Comparison of ENCODE assay signal across 14 cellular contexts in genomic region chr12:53373554-53374121, GRCh38. TPM values are rescaled to one million over a fixed set of nuclear protein-coding genes. Genes with fewer than 3 reads are reported as not detected.
DNase-seq lines count a peak whose midpoint lies in the region; ATAC-seq and TF ChIP-seq lines count a peak whose summit lies in the region.
"Not testable (repeated sequence)": the region's sequence is repeated elsewhere in the genome, so short reads cannot be mapped to it uniquely, and the experiment has no call there.
"Had no signal": no experiment of that assay in that cellular context is flagged by ENCODE, and none has a peak within 500 bp of the region (broad histone marks: within the 10 kb centered on the region; RNA-seq: fewer than 3 reads in every experiment).

No MANE protein-coding gene starts in this region.

- not testable (repeated sequence) for H3K36me3 ChIP-seq in GM23338 (ENCODE audit: insufficient read depth); RWPE2 (ENCODE audit: low read depth); breast epithelium; sigmoid colon; vagina

- 74 to 79% methylated on average over 6 of the region's 6 CpGs for WGBS in sigmoid colon, 2 donors

- H3K9me2 ChIP-seq in GM23338 (ENCODE audit: insufficient read depth): not testable (repeated sequence)

- not testable (repeated sequence) for TF ChIP-seq CTCF in GM23338 (conservative IDR thresholded peaks at IDR 0.05; ENCODE audit: low read depth in 2 of 2); RWPE2 (IDR thresholded peaks at IDR 0.05; ENCODE audit: poor library complexity, severe bottlenecking); breast epithelium (IDR thresholded peaks at IDR 0.05); mesothelial cell of epicardium (IDR thresholded peaks at IDR 0.05; ENCODE audit: unreplicated experiment); sigmoid colon (IDR thresholded peaks at IDR 0.05); vagina (IDR thresholded peaks at IDR 0.05)

- H3K27ac ChIP-seq in GM23338 (ENCODE audit: low read depth): not testable (repeated sequence)
- peak overlapping the region; percentile 92 for H3K27ac ChIP-seq in RWPE2 (ENCODE audit: poor library complexity, severe bottlenecking)
- H3K27ac ChIP-seq in breast epithelium: peak overlapping the region; percentile 59 to 64
- H3K27ac ChIP-seq in sigmoid colon: peak overlapping the region in 3 of 4 donors; percentile 36 to 61 (median 39)
- peak overlapping the region; percentile 61 for H3K27ac ChIP-seq in vagina

- not testable (repeated sequence) for H3K9me3 ChIP-seq in RWPE2 (ENCODE audit: severe bottlenecking); breast epithelium; sigmoid colon; vagina

- H3K4me3 ChIP-seq in GM23338; RWPE2 (ENCODE audit: severe bottlenecking); breast epithelium; sigmoid colon; vagina: not testable (repeated sequence)

- not testable (repeated sequence) for H3K4me2 ChIP-seq in GM23338

- ATAC-seq in GM23338; RWPE2 (ENCODE audit: low read depth): not testable (repeated sequence)

- H3K79me2 ChIP-seq in GM23338 (replicated peaks; ENCODE audit: insufficient read depth): not testable (repeated sequence)

- peaks cover 21% of the 10 kb centered on the region for H3K4me1 ChIP-seq in GM23338 (ENCODE audit: insufficient read depth)
- peaks cover 24% of the 10 kb centered on the region for H3K4me1 ChIP-seq in RWPE2 (ENCODE audit: insufficient read depth, poor library complexity, severe bottlenecking)
- H3K4me1 ChIP-seq in breast epithelium: peaks cover 9 to 13% of the 10 kb centered on the region in 2 donors
- peaks cover 0 to 27% (median 22%) of the 10 kb centered on the region in 4 donors for H3K4me1 ChIP-seq in sigmoid colon
- peaks cover 43% of the 10 kb centered on the region for H3K4me1 ChIP-seq in vagina

- not testable (repeated sequence) for H3K27me3 Mint-ChIP-seq in GM23338 (ENCODE audit: insufficient read depth, low read depth, poor library complexity); activated T-cell treated with anti-CD3 and anti-CD28 coated beads, Interleukin-2, amount 50 U/mL, for 24 hours; mesothelial cell of epicardium (ENCODE audit: low read depth)

- not testable (repeated sequence) for H3K27ac Mint-ChIP-seq in GM23338
- H3K27ac Mint-ChIP-seq in activated T-cell treated with anti-CD3 and anti-CD28 coated beads, Interleukin-2, amount 50 U/mL, for 24 hours: peak overlapping the region; percentile 81
- H3K27ac Mint-ChIP-seq in mesothelial cell of epicardium: peak overlapping the region; percentile 87

- not testable (repeated sequence) for H3K36me3 Mint-ChIP-seq in GM23338 (ENCODE audit: low read depth); activated T-cell treated with anti-CD3 and anti-CD28 coated beads, Interleukin-2, amount 50 U/mL, for 24 hours (ENCODE audit: low read depth); mesothelial cell of epicardium

- TF ChIP-seq POLR2A in breast epithelium (IDR thresholded peaks at IDR 0.05); sigmoid colon (IDR thresholded peaks at IDR 0.05); vagina (IDR thresholded peaks at IDR 0.05): not testable (repeated sequence)

- DNase-seq in GM23338 (ENCODE audit: low spot score); RWPE2 (ENCODE audit: low spot score); activated T-cell treated with anti-CD3 and anti-CD28 coated beads, Interleukin-2, amount 50 U/mL, for 24 hours; breast epithelium (ENCODE audit: low spot score in 2 of 2); mesothelial cell of epicardium (ENCODE audit: low spot score in 2 of 2, unreplicated experiment in 2 of 2); sigmoid colon; vagina (ENCODE audit: extremely low spot score in 2 of 2): not testable (repeated sequence)
- DNase-seq in fibroblast of peridontal ligament (ENCODE audit: extremely low read depth): peak; percentile 53

- H2AFZ ChIP-seq in GM23338: peak overlapping the region; percentile 80; the same call in 1 of the 2 replicates

- H3K4me1 Mint-ChIP-seq in GM23338: peaks cover 18% of the 10 kb centered on the region
- H3K4me1 Mint-ChIP-seq in activated T-cell treated with anti-CD3 and anti-CD28 coated beads, Interleukin-2, amount 50 U/mL, for 24 hours (ENCODE audit: low read depth): peaks cover 32% of the 10 kb centered on the region
- peaks cover 27% of the 10 kb centered on the region for H3K4me1 Mint-ChIP-seq in mesothelial cell of epicardium

- not testable (repeated sequence) for H4K20me1 ChIP-seq in GM23338 (replicated peaks; ENCODE audit: insufficient read depth)

- not testable (repeated sequence) for H3K27me3 ChIP-seq in GM23338 (ENCODE audit: insufficient read depth); RWPE2 (ENCODE audit: insufficient read depth, poor library complexity, severe bottlenecking); breast epithelium; sigmoid colon; vagina

- not testable (repeated sequence) for TF ChIP-seq EP300 in sigmoid colon (IDR thresholded peaks at IDR 0.05)

- not testable (repeated sequence) for H3K4me3 Mint-ChIP-seq in GM23338; activated T-cell treated with anti-CD3 and anti-CD28 coated beads, Interleukin-2, amount 50 U/mL, for 24 hours; mesothelial cell of epicardium

- peaks cover 17% of the 10 kb centered on the region for H3F3A ChIP-seq in GM23338 (replicated peaks; ENCODE audit: low read depth)

- intact Hi-C loops in breast epithelium (cut with DNase I; ENCODE audit: low total_unique reads); sigmoid colon (cut with DNase I); vagina (cut with DNase I): not testable (repeated sequence)

- H3K9me3 Mint-ChIP-seq in GM23338; activated T-cell treated with anti-CD3 and anti-CD28 coated beads, Interleukin-2, amount 50 U/mL, for 24 hours; mesothelial cell of epicardium: not testable (repeated sequence)

RNA-seq across cellular contexts. Expression of gene SP1, which starts 6.3 kb away (rescaled TPM):
- total RNA-seq in GM23338 (2014; rRNA removed; shearing (Covaris generic)): 68.4 and 73.3 TPM in 2 replicates
- polyA plus RNA-seq in GM23338 (2016; fragmentation: Nextera tagmentation; extraction: Ambion mirVana) (10.6 and 11.1 TPM in 2 replicates), sigmoid colon (10 to 100 TPM; 11.4 to 32.8 (median 16.0) TPM)
- total RNA-seq in breast epithelium (100 to 1,000 TPM in 1 of 3 donors, 10 to 100 TPM in 2; 84.6 to 111 (median 91.4) TPM), mesothelial cell of epicardium (112 to 120 TPM (median 116 TPM) in 3 replicates), sigmoid colon (10 to 100 TPM; 53.2 to 69.8 (median 61.0) TPM), vagina (76.1 TPM)

RNA-seq across cellular contexts. Expression of gene SP7, which starts 37.5 kb away (rescaled TPM):
- total RNA-seq in GM23338 (2014; rRNA removed; shearing (Covaris generic)): 0.04 and 0.17 TPM in 2 replicates
- 0.16 TPM in 1 of 2 replicates, not detected in the other for polyA plus RNA-seq in GM23338 (2016; fragmentation: Nextera tagmentation; extraction: Ambion mirVana)
- not detected for total RNA-seq in breast epithelium
- 0.27 to 0.62 TPM (median 0.47 TPM) in 3 replicates for total RNA-seq in mesothelial cell of epicardium
- total RNA-seq in sigmoid colon: not detected
- polyA plus RNA-seq in sigmoid colon: not detected
- not detected for total RNA-seq in vagina
- total RNA-seq: activated CD8-positive, alpha-beta memory T cell treated with anti-CD3 and anti-CD28 coated beads for 36 hours; Daoy; gastrocnemius medialis; left lobe of liver had no signal
- polyA plus RNA-seq: neural cell had no signal

RNA-seq across cellular contexts. Expression of gene AMHR2, which starts 50.0 kb away (rescaled TPM):
- 0.24 TPM in 1 of 2 replicates, not detected in the other for total RNA-seq in GM23338 (2014; rRNA removed; shearing (Covaris generic))
- polyA plus RNA-seq in GM23338 (2016; fragmentation: Nextera tagmentation; extraction: Ambion mirVana) (not detected in 2 replicates), sigmoid colon (under 1 TPM in 1 of 3 donors, not detected in 2; 0.60 TPM)
- total RNA-seq in breast epithelium (under 1 TPM in 1 of 3 donors, not detected in 2; 0.15 TPM), mesothelial cell of epicardium (11.1 to 13.8 TPM (median 12.3 TPM) in 3 replicates), sigmoid colon (not detected), vagina (1.2 TPM)
- total RNA-seq: activated CD8-positive, alpha-beta memory T cell treated with anti-CD3 and anti-CD28 coated beads for 36 hours; Daoy; sciatic nerve had no signal
- polyA plus RNA-seq: neural cell had no signal

RNA-seq across cellular contexts. Expression of gene AAAS, which starts 52.2 kb away (rescaled TPM):
- 77.7 and 81.7 TPM in 2 replicates for total RNA-seq in GM23338 (2014; rRNA removed; shearing (Covaris generic))
- polyA plus RNA-seq in GM23338 (2016; fragmentation: Nextera tagmentation; extraction: Ambion mirVana) (36.7 and 40.4 TPM in 2 replicates), sigmoid colon (10 to 100 TPM; 10.6 to 35.6 (median 15.0) TPM)
- total RNA-seq in breast epithelium (10 to 100 TPM; 46.2 to 63.7 (median 51.0) TPM), mesothelial cell of epicardium (77.2 to 85.4 TPM (median 84.8 TPM) in 3 replicates), sigmoid colon (10 to 100 TPM; 38.2 to 62.0 (median 47.4) TPM), vagina (30.9 TPM)
